13 cellular contexts compared by ENCODE assay signal in genomic region chr12:110112335-110112660, GRCh38. TPM values are rescaled to one million over a fixed set of nuclear protein-coding genes. Genes with fewer than 3 reads are reported as not detected.
DNase-seq lines count a peak whose midpoint lies in the region; ATAC-seq and TF ChIP-seq lines count a peak whose summit lies in the region.
"Had no signal": no experiment of that assay in that cellular context is flagged by ENCODE, and none has a peak within 500 bp of the region (broad histone marks: within the 10 kb centered on the region; RNA-seq: fewer than 3 reads in every experiment).

No MANE protein-coding gene starts in this region.

- ATAC-seq in Right ventricle myocardium inferior (no peak), GM19035 (IDR thresholded peaks at IDR 0.05; ENCODE audit: unreplicated experiment) (no peak)
- ATAC-seq: GM12878, HCT116 had no signal

- H3K27me3 ChIP-seq in right atrium auricular region, result no peaks in the 10 kb centered on the region
- H3K27me3 ChIP-seq in esophagus squamous epithelium, result no peaks in the 10 kb centered on the region
- H3K27me3 ChIP-seq in prostate gland (replicated peaks; ENCODE audit: insufficient read depth), result no peaks in the 10 kb centered on the region
- H3K27me3 ChIP-seq in vagina, result no peaks in the 10 kb centered on the region

- H3K4me3 ChIP-seq in right atrium auricular region (no peak overlapping the region), esophagus squamous epithelium (no peak overlapping the region), prostate gland (no peak overlapping the region), vagina (no peak overlapping the region)
- H3K4me3 ChIP-seq: GM12878 had no signal

- peak overlapping the region; percentile 79 to 92 for H3K27ac ChIP-seq in right atrium auricular region
- H3K27ac ChIP-seq in esophagus squamous epithelium, result peak overlapping the region in 3 of 4 donors; percentile 60 to 90 (median 89)
- H3K27ac ChIP-seq in prostate gland, result peak overlapping the region; percentile 83 to 87
- H3K27ac ChIP-seq in vagina, result peak overlapping the region; percentile 88

- H3K4me1 ChIP-seq in right atrium auricular region, result peaks cover 0 to 48% of the 10 kb centered on the region in 2 donors
- peaks cover 8 to 32% (median 22%) of the 10 kb centered on the region in 3 donors for H3K4me1 ChIP-seq in esophagus squamous epithelium
- no peaks in the 10 kb centered on the region for H3K4me1 ChIP-seq in prostate gland (replicated peaks)
- H3K4me1 ChIP-seq in vagina, result peaks cover 48% of the 10 kb centered on the region

- TF ChIP-seq POLR2A in esophagus squamous epithelium (IDR thresholded peaks at IDR 0.05) (no peak), prostate gland (IDR thresholded peaks at IDR 0.05) (no peak), vagina (IDR thresholded peaks at IDR 0.05) (no peak)

- 95 to 97% methylated on average over 4 to 6 of the region's 6 CpGs for WGBS in esophagus squamous epithelium, 2 donors
- WGBS in prostate gland, result 90% methylated on average over 6 of the region's 6 CpGs

- no peak for DNase-seq in right atrium auricular region (ENCODE audit: low spot score)
- no peak for DNase-seq in Right ventricle myocardium inferior (ENCODE audit: missing footprints)
- DNase-seq in esophagus squamous epithelium (lab: John Stamatoyannopoulos, UW), result no peak
- no peak for DNase-seq in prostate gland (ENCODE audit: low spot score)
- no peak for DNase-seq in vagina (ENCODE audit: extremely low spot score in 2 of 2)
- DNase-seq in stimulated activated CD4-positive, alpha-beta T cell treated with anti-CD3 and anti-CD28 coated beads, Interleukin-15, amount 100 ng/mL, for 24 hours, result no peak
- no peak for DNase-seq in NCI-H2227 treated with DMSO at 0.1 percent for 48 hours (lab: John Stamatoyannopoulos, UW)
- DNase-seq: C1 segment of cervical spinal cord; CD4-positive, alpha-beta T cell; DMS79 had no signal

- no peak for TF ChIP-seq CTCF in right atrium auricular region (IDR thresholded peaks at IDR 0.05)
- no peak for TF ChIP-seq CTCF in esophagus squamous epithelium (IDR thresholded peaks at IDR 0.05)
- no peak for TF ChIP-seq CTCF in prostate gland (IDR thresholded peaks at IDR 0.05)
- no peak for TF ChIP-seq CTCF in vagina (IDR thresholded peaks at IDR 0.05)

- H3K36me3 ChIP-seq in right atrium auricular region (no peaks in the 10 kb centered on the region), esophagus squamous epithelium (no peaks in the 10 kb centered on the region), prostate gland (no peaks in the 10 kb centered on the region), vagina (no peaks in the 10 kb centered on the region)

- intact Hi-C loops in Right ventricle myocardium inferior (cut with DNase I) (no loop called here), esophagus squamous epithelium (cut with DNase I) (loop anchor here (10.0 kb wide), 1 partner anchor 113 kb away; no protein-coding TSS in a partner anchor), prostate gland (cut with DNase I) (no loop called here), vagina (cut with DNase I) (no loop called here)

- H3K9me3 ChIP-seq in right atrium auricular region (no peaks in the 10 kb centered on the region), esophagus squamous epithelium (no peaks in the 10 kb centered on the region), prostate gland (no peaks in the 10 kb centered on the region), vagina (no peaks in the 10 kb centered on the region)

RNA-seq across cellular contexts. Expression of gene IFT81, which starts 11.9 kb away (rescaled TPM):
- total RNA-seq in right atrium auricular region (10 to 100 TPM in 1 of 2 donors, 1 to 10 TPM in 1; 7.5 to 12.0 TPM), Right ventricle myocardium inferior (8.1 TPM), esophagus squamous epithelium (10 to 100 TPM in 1 of 4 donors, 1 to 10 TPM in 3; 3.6 to 12.6 (median 7.2) TPM), prostate gland (10 to 100 TPM; 11.2 to 16.1 TPM), vagina (18.2 TPM)
